ENCODE assay signal across 13 cellular contexts in genomic region chr12:45674583-45674982, GRCh38. TPM values are rescaled to one million over a fixed set of nuclear protein-coding genes. Genes with fewer than 3 reads are reported as not detected.
DNase-seq lines count a peak whose midpoint lies in the region; ATAC-seq and TF ChIP-seq lines count a peak whose summit lies in the region.
"Had no signal": no experiment of that assay in that cellular context is flagged by ENCODE, and none has a peak within 500 bp of the region (broad histone marks: within the 10 kb centered on the region; RNA-seq: fewer than 3 reads in every experiment).

No MANE protein-coding gene starts in this region.

- DNase-seq in DMS53 (lab: John Stamatoyannopoulos, UW) (peak; percentile 57), MG63 (peak; percentile 89), coronary artery (ENCODE audit: low spot score) (no peak), non-pigmented ciliary epithelial cell (ENCODE audit: low read depth) (peak; percentile 76), esophagus squamous epithelium (lab: John Stamatoyannopoulos, UW) (no peak), D341Med (ENCODE audit: low spot score) (no peak), right lobe of liver (no peak)
- DNase-seq: NCI-H2081; stimulated activated naive CD4-positive, alpha-beta T cell; T-helper 1 cell had no signal

- H3K27me3 ChIP-seq in MG63, result no peaks in the 10 kb centered on the region
- H3K27me3 ChIP-seq in esophagus squamous epithelium, result peaks cover 0 to 5% (median 0%) of the 10 kb centered on the region in 4 donors
- no peaks in the 10 kb centered on the region for H3K27me3 ChIP-seq in right lobe of liver
- H3K27me3 ChIP-seq: pancreas had no signal

- intact Hi-C loops in esophagus squamous epithelium (cut with DNase I) (no loop called here), right lobe of liver (cut with DNase I) (no loop called here)

- no peak for TF ChIP-seq POLR2A in esophagus squamous epithelium (IDR thresholded peaks at IDR 0.05)
- no peak for TF ChIP-seq POLR2A in right lobe of liver (IDR thresholded peaks at IDR 0.05)

- no peak for TF ChIP-seq CTCF in coronary artery (IDR thresholded peaks at IDR 0.05)
- no peak for TF ChIP-seq CTCF in esophagus squamous epithelium (IDR thresholded peaks at IDR 0.05)
- TF ChIP-seq CTCF in right lobe of liver (IDR thresholded peaks at IDR 0.05), result no peak

- H3K36me3 ChIP-seq in MG63 (no peaks in the 10 kb centered on the region), esophagus squamous epithelium (no peaks in the 10 kb centered on the region), right lobe of liver (no peaks in the 10 kb centered on the region)
- H3K36me3 ChIP-seq: pancreas had no signal

- H3K27ac ChIP-seq in coronary artery, result peak overlapping the region; percentile 23 to 33
- H3K27ac ChIP-seq in esophagus squamous epithelium, result no peak overlapping the region
- no peak overlapping the region for H3K27ac ChIP-seq in right lobe of liver
- H3K27ac ChIP-seq: pancreas had no signal

- WGBS in esophagus squamous epithelium, 2 donors, result 26 to 40% methylated on average over 5 of the region's 5 CpGs
- WGBS in right lobe of liver (ENCODE audit: insufficient coverage, low coverage, low lambda C conversion rate, missing lambda C conversion rate), result 56% methylated on average over 5 of the region's 5 CpGs

- peaks cover 0 to 5% (median 0%) of the 10 kb centered on the region in 3 donors for H3K4me1 ChIP-seq in esophagus squamous epithelium
- no peaks in the 10 kb centered on the region for H3K4me1 ChIP-seq in right lobe of liver
- H3K4me1 ChIP-seq: pancreas had no signal

- H3K4me3 ChIP-seq in MG63 (no peak overlapping the region), coronary artery (no peak overlapping the region), esophagus squamous epithelium (no peak overlapping the region), right lobe of liver (no peak overlapping the region)
- H3K4me3 ChIP-seq: pancreas had no signal

- no peak for ATAC-seq in HG03108 (IDR thresholded peaks at IDR 0.05; ENCODE audit: unreplicated experiment)
- no peak for ATAC-seq in right lobe of liver
- ATAC-seq: activated T-helper 17 cell treated with anti-CD3 and anti-CD28 coated beads, Interleukin-2, amount 50 U/mL, for 72 hours had no signal

- H3K9me3 ChIP-seq in MG63 (no peaks in the 10 kb centered on the region), esophagus squamous epithelium (no peaks in the 10 kb centered on the region), right lobe of liver (no peaks in the 10 kb centered on the region)
- H3K9me3 ChIP-seq: pancreas had no signal

RNA-seq across cellular contexts. Expression of gene ARID2, which starts 54.9 kb away (rescaled TPM):
- 8.8 and 10.5 TPM in 2 replicates for total RNA-seq in MG63 (2014; rRNA removed; shearing (Covaris generic); ENCODE audit: low replicate concordance)
- 10 to 100 TPM; 15.3 to 38.1 (median 22.1) TPM for total RNA-seq in esophagus squamous epithelium
- total RNA-seq in right lobe of liver, result 10 to 100 TPM in 2 of 6 experiments, 1 to 10 TPM in 4; 6.2 to 11.8 (median 9.1) TPM

Comparison
In these comparisons a context has a peak if more than half of its experiments do, and no peak if none do; other contexts are left out.
1. DNase-seq: peak in DMS53 (single experiment), MG63 (single experiment) and non-pigmented ciliary epithelial cell (single experiment); none in coronary artery (single experiment), esophagus squamous epithelium (single experiment), D341Med (single experiment) and right lobe of liver (0 of 3).
2. H3K27ac ChIP-seq: peak in coronary artery (2 of 2); none in esophagus squamous epithelium (0 of 4) and right lobe of liver (0 of 3).